28 cellular contexts compared by ENCODE assay signal in the genomic region with DNA sequence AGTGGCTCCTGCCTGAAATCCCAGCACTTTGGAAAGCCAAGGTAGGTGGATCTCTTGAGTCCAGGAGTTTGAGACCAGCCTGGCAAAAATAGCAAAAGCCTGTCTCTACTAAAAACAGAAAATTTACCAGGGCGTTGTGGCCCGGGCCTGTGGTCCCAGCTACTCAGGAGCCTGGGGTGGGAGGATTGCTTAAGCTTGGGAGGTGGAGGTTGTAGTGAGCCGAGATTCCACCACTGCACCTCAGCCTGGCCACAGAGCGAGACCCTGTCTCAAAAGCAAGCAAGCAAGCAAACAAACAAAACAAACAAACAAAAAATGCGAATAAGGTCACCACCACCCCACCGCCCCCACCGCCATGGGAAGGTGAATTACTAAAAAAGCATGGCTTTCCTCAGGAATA.
"Had no signal": no experiment of that assay in that cellular context is flagged by ENCODE, and none has a peak within 500 bp of the region (broad histone marks: within the 10 kb centered on the region; RNA-seq: fewer than 3 reads in every experiment).

No MANE protein-coding gene starts in this region.

- H3K27me3 Mint-ChIP-seq: naive B cell; progenitor cell of endocrine pancreas; stimulated activated naive CD8-positive, alpha-beta T cell treated with anti-CD3 and anti-CD28 coated beads, Interleukin-15, Interleukin-2, amounts not matched to agents 100 ng/mL and 50 ng/mL, for 24 hours had no signal

- H3K27ac Mint-ChIP-seq: naive B cell; natural killer cell; nephron progenitor cell; neural progenitor cell; progenitor cell of endocrine pancreas; stimulated activated effector memory CD8-positive, alpha-beta T cell treated with anti-CD3 and anti-CD28 coated beads, Interleukin-12 subunit alpha, Interleukin-12 subunit beta, amount 100 ng/mL, for 72 hours; stimulated activated naive CD8-positive, alpha-beta T cell treated with anti-CD3 and anti-CD28 coated beads, Interleukin-15, Interleukin-2, amounts not matched to agents 100 ng/mL and 50 ng/mL, for 24 hours had no signal

- H3K9me3 ChIP-seq: heart left ventricle, lower lobe of right lung, neutrophil, spleen, suprapubic skin, thoracic aorta, tibial artery, upper lobe of right lung had no signal

- H3K27me3 ChIP-seq: heart left ventricle, neural progenitor cell, neutrophil, spleen, suprapubic skin, tibial artery, upper lobe of right lung had no signal

- H3K36me3 ChIP-seq: heart left ventricle, lower lobe of right lung, neural progenitor cell, neutrophil, spleen, suprapubic skin, thoracic aorta, tibial artery, upper lobe of right lung had no signal

- H3K4me1 ChIP-seq: heart left ventricle, lower lobe of right lung, neural progenitor cell, parathyroid adenoma, spleen, suprapubic skin, tibial artery, upper lobe of right lung had no signal

- H3K4me3 ChIP-seq: heart left ventricle, lower lobe of right lung, neural progenitor cell, spleen, suprapubic skin, thoracic aorta, tibial artery, upper lobe of right lung had no signal

- ATAC-seq: heart left ventricle; left cardiac atrium; left lobe of liver; lower lobe of right lung; natural killer cell; right cardiac atrium; sciatic nerve; stimulated activated effector memory CD8-positive, alpha-beta T cell treated with anti-CD3 and anti-CD28 coated beads, Interleukin-12 subunit alpha, Interleukin-12 subunit beta, amount 100 ng/mL, for 72 hours; upper lobe of right lung had no signal

- H3K4me1 Mint-ChIP-seq: naive B cell; natural killer cell; stimulated activated effector memory CD8-positive, alpha-beta T cell treated with anti-CD3 and anti-CD28 coated beads, Interleukin-12 subunit alpha, Interleukin-12 subunit beta, amount 100 ng/mL, for 72 hours had no signal

- H3K27ac ChIP-seq: heart left ventricle, lower lobe of right lung, neural progenitor cell, neutrophil, parathyroid adenoma, spleen, suprapubic skin, thoracic aorta, tibial artery, upper lobe of right lung had no signal

- DNase-seq: hypothalamus; kidney glomerular epithelial cell; left cardiac atrium; lower lobe of right lung; mammary epithelial cell; mesenchymal stem cell; naive B cell; natural killer cell; nephron progenitor cell; occipital lobe; right cardiac atrium; small intestine; spleen; stimulated activated CD4-positive, alpha-beta T cell treated with anti-CD3 and anti-CD28 coated beads, Interleukin-4, amount 100 ng/mL, for 24 hours; stimulated activated naive CD4-positive, alpha-beta T cell; tibial artery; upper lobe of right lung had no signal

- H3K36me3 Mint-ChIP-seq: naive B cell; natural killer cell; neural progenitor cell; stimulated activated effector memory CD8-positive, alpha-beta T cell treated with anti-CD3 and anti-CD28 coated beads, Interleukin-12 subunit alpha, Interleukin-12 subunit beta, amount 100 ng/mL, for 72 hours had no signal

- H3K9ac ChIP-seq: neural progenitor cell, parathyroid adenoma had no signal

- H3K4me3 Mint-ChIP-seq: naive B cell; natural killer cell; nephron progenitor cell; neural progenitor cell; stimulated activated effector memory CD8-positive, alpha-beta T cell treated with anti-CD3 and anti-CD28 coated beads, Interleukin-12 subunit alpha, Interleukin-12 subunit beta, amount 100 ng/mL, for 72 hours; stimulated activated naive CD8-positive, alpha-beta T cell treated with anti-CD3 and anti-CD28 coated beads, Interleukin-15, Interleukin-2, amounts not matched to agents 100 ng/mL and 50 ng/mL, for 24 hours had no signal

- H3K9me3 Mint-ChIP-seq: naive B cell; nephron progenitor cell; neural progenitor cell; stimulated activated effector memory CD8-positive, alpha-beta T cell treated with anti-CD3 and anti-CD28 coated beads, Interleukin-12 subunit alpha, Interleukin-12 subunit beta, amount 100 ng/mL, for 72 hours; stimulated activated naive CD8-positive, alpha-beta T cell treated with anti-CD3 and anti-CD28 coated beads, Interleukin-15, Interleukin-2, amounts not matched to agents 100 ng/mL and 50 ng/mL, for 24 hours had no signal
